ENCODE assay signal across 10 cellular contexts in the genomic region with DNA sequence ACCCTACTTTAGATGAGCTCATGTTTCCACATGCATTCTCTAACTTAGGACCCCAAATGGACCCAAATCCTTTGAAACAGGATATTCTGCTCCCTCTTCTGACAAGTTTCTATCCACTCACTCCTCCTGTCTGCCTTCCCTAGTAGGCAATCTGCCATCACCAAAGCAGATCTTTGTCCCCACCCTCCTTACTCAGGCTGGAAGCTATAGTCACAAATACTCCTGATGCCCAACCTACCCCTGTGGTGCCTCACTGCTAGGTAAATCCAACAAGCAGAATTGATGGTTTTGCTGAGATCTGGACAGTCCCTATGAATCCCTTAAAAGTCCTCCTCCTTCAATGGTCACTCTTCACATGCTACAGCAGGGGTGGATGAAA. TPM values are rescaled to one million over a fixed set of nuclear protein-coding genes. Genes with fewer than 3 reads are reported as not detected.
A peak's percentile ranks its signal among the peaks of the same experiment; 100 is the strongest.
DNase-seq lines count a peak whose midpoint lies in the region; TF ChIP-seq lines count a peak whose summit lies in the region.
"Had no signal": no experiment of that assay in that cellular context is flagged by ENCODE, and none has a peak within 500 bp of the region (broad histone marks: within the 10 kb centered on the region; RNA-seq: fewer than 3 reads in every experiment).

No MANE protein-coding gene starts in this region.

- TF ChIP-seq CTCF in RWPE1 (conservative IDR thresholded peaks at IDR 0.05; ENCODE audit: low read depth) (no peak), fibroblast of mammary gland (conservative IDR thresholded peaks at IDR 0.05; ENCODE audit: control insufficient read depth, insufficient read depth, low read depth, low read length) (no peak)

- no peak overlapping the region for H3K18ac ChIP-seq in trophoblast cell (ENCODE audit: low read length)

- POLR2A ChIA-PET in RWPE1 (lab: Yijun Ruan, JAX; ENCODE audit: low non-redundant PET): no interaction called here

- peak overlapping the region; percentile 56 for H3K4ac ChIP-seq in trophoblast cell (ENCODE audit: low read depth, low read length)

- peaks cover 4% of the 10 kb centered on the region for H3K79me2 ChIP-seq in trophoblast cell (ENCODE audit: control insufficient read depth, insufficient read depth, low read length, poor library complexity)

- peaks cover 33% of the 10 kb centered on the region for H3K4me1 ChIP-seq in ES-I3 (ENCODE audit: insufficient read depth, low read length)
- peaks cover 16 to 17% of the 10 kb centered on the region in 2 experiments for H3K4me1 ChIP-seq in trophoblast cell (ENCODE audit: control insufficient read depth in 1 of 2, insufficient read depth in 2 of 2, low read length in 2 of 2)

- no peak overlapping the region for H2AFZ ChIP-seq in trophoblast cell (ENCODE audit: insufficient read depth, low read length, poor library complexity)

- peak overlapping the region; percentile 60 for H2BK12ac ChIP-seq in trophoblast cell (ENCODE audit: low read length)

- H2BK120ac ChIP-seq in trophoblast cell (ENCODE audit: insufficient read depth, low read length, poor library complexity): peak overlapping the region; percentile 60

- H3K36me3 ChIP-seq in ES-I3 (ENCODE audit: insufficient read depth, low read length) (no peaks in the 10 kb centered on the region), trophoblast cell (ENCODE audit: control insufficient read depth in 1 of 2, insufficient read depth in 2 of 2, low read length in 2 of 2) (no peaks in the 10 kb centered on the region)
- H3K36me3 ChIP-seq: pancreas had no signal

- no peak overlapping the region for H3K14ac ChIP-seq in trophoblast cell (ENCODE audit: low read length)

- peak overlapping the region; percentile 22 for H4K91ac ChIP-seq in trophoblast cell (ENCODE audit: low read depth, low read length)

- H3K23ac ChIP-seq in trophoblast cell (ENCODE audit: low read length): no peak overlapping the region

- DNase-seq in RWPE1 (ENCODE audit: low spot score): no peak
- DNase-seq in fibroblast of mammary gland (ENCODE audit: low read depth): peak; percentile 55
- DNase-seq in trophoblast cell: no peak
- no peak for DNase-seq in putamen (ENCODE audit: low spot score)
- DNase-seq in retina: no peak
- no peak for DNase-seq in NCI-H82 treated with DMSO at 0.1 percent for 48 hours (lab: John Stamatoyannopoulos, UW; ENCODE audit: unreplicated experiment)
- DNase-seq in NCI-H1105 treated with DMSO at 0.1 percent for 48 hours (lab: John Stamatoyannopoulos, UW): no peak
- DNase-seq: activated CD8-positive, alpha-beta memory T cell treated with anti-CD3 and anti-CD28 coated beads, Interleukin-2, amount 50 U/mL, for 4 hours had no signal

- CTCF ChIA-PET in RWPE1 (lab: Yijun Ruan, JAX): no interaction called here

- H4K12ac ChIP-seq in trophoblast cell (ENCODE audit: low read depth, low read length): no peak overlapping the region

- H2BK5ac ChIP-seq in trophoblast cell (ENCODE audit: low read depth, low read length, poor library complexity): no peak overlapping the region

- H3K27ac ChIP-seq in RWPE1 (peak overlapping the region; percentile 96), trophoblast cell (ENCODE audit: low read depth, low read length) (peak overlapping the region; percentile 21)
- H3K27ac ChIP-seq: pancreas had no signal

- H3K4me2 ChIP-seq in trophoblast cell (ENCODE audit: low read length): peak overlapping the region; percentile 11

- H3K9ac ChIP-seq in ES-I3 (ENCODE audit: low read depth, low read length) (peak overlapping the region; percentile 31; the same call in 1 of the 2 replicates), trophoblast cell (ENCODE audit: low read length) (no peak overlapping the region)

- H4K8ac ChIP-seq in trophoblast cell (ENCODE audit: low read depth, low read length): peak overlapping the region; percentile 36

- peaks cover 9% of the 10 kb centered on the region for H3K79me1 ChIP-seq in trophoblast cell (ENCODE audit: low read length)

- H2AK5ac ChIP-seq in trophoblast cell (ENCODE audit: low read length): peak overlapping the region; percentile 71

- H3K4me3 ChIP-seq in fibroblast of mammary gland (ENCODE audit: control insufficient read depth, low read depth, low read length) (no peak overlapping the region), trophoblast cell (ENCODE audit: low read depth, low read length) (no peak overlapping the region)
- H3K4me3 ChIP-seq: pancreas had no signal

- no peaks in the 10 kb centered on the region for H3K27me3 ChIP-seq in trophoblast cell (ENCODE audit: insufficient read depth, low read length)
- H3K27me3 ChIP-seq: pancreas had no signal

- H3K9me3 ChIP-seq in ES-I3 (ENCODE audit: control insufficient read depth, insufficient read depth, low read length) (no peaks in the 10 kb centered on the region), trophoblast cell (ENCODE audit: insufficient read depth, low read depth, low read length) (no peaks in the 10 kb centered on the region)
- H3K9me3 ChIP-seq: pancreas had no signal

RNA-seq across cellular contexts. Expression of gene ELOVL5, which starts 21.7 kb away (rescaled TPM):
- 73.6 and 77.0 TPM in 2 replicates for polyA plus RNA-seq in trophoblast cell (2013)
